In the genomic region with DNA sequence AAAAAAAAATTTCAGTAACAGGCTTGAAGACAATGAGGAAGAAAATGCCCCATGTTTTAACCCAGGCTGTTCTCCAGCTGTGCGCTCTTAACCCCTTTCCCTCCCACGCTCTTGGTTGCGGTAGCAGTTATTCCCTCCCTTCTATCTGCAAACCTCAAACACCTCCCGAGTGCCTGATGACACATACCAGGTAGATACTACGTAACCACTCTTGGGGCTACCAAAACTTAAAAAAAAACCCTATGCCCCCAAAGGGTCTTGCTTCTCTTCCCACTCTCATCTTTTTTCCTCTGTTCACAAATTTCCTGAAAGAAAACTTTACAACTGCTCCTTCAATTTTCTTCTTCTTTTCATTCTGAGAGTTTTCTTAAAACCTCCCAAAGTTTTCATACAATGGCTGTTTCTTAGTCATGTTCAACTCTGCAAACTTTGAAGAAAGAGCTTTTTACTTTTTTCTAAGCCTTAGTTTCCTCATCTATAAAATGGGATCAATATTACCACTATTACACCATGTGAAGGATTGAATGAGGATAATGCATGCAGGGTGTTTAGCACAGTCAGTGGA, we compare ENCODE assay signal across 15 cellular contexts. TPM values are rescaled to one million over a fixed set of nuclear protein-coding genes. Genes with fewer than 3 reads are reported as not detected.
DNase-seq lines count a peak whose midpoint lies in the region; ATAC-seq, FAIRE-seq and TF ChIP-seq lines count a peak whose summit lies in the region.
"Had no signal": no experiment of that assay in that cellular context is flagged by ENCODE, and none has a peak within 500 bp of the region (broad histone marks: within the 10 kb centered on the region; RNA-seq: fewer than 3 reads in every experiment).

No MANE protein-coding gene starts in this region.

- H4K20me1 ChIP-seq in HepG2 (ENCODE audit: insufficient read depth, low read length), result no peaks in the 10 kb centered on the region

- TF ChIP-seq CTCF in HepG2 (CRISPR knock-in tag; IDR thresholded peaks at IDR 0.05), result no peak
- TF ChIP-seq CTCF in right lobe of liver (IDR thresholded peaks at IDR 0.05), result no peak
- no peak for TF ChIP-seq CTCF in esophagus muscularis mucosa (IDR thresholded peaks at IDR 0.05)

- no TSS peak for BruUV-seq in HepG2 (replicated peaks; lab: Mats Ljungman, UMichigan)

- H3K36me3 Mint-ChIP-seq in activated T-cell treated with anti-CD3 and anti-CD28 coated beads, Interleukin-2, amount 50 U/mL, for 72 hours (ENCODE audit: insufficient read depth in 2 of 2), result peaks cover 0 to 3% of the 10 kb centered on the region in 2 donors
- H3K36me3 Mint-ChIP-seq in stimulated activated naive CD8-positive, alpha-beta T cell treated with anti-CD3 and anti-CD28 coated beads, Interleukin-15, Interleukin-2, amounts not matched to agents 100 ng/mL and 50 ng/mL, for 24 hours (ENCODE audit: low read depth), result peaks cover 23% of the 10 kb centered on the region

- H3K27ac ChIP-seq in HepG2 (ENCODE audit: extremely low read length, insufficient read depth, low read length) (no peak overlapping the region), right lobe of liver (no peak overlapping the region), esophagus muscularis mucosa (replicated peaks in 1 of 4) (no peak overlapping the region)
- H3K27ac ChIP-seq: cardiac muscle cell, foreskin keratinocyte had no signal

- H3K79me2 ChIP-seq in HepG2 (ENCODE audit: insufficient read depth, low read length), result no peaks in the 10 kb centered on the region

- intact Hi-C loops in HepG2 (cut with micrococcal nuclease; ENCODE audit: unreplicated experiment), result loop anchor here (5.0 kb wide), 1 partner anchor 60 kb away; no protein-coding TSS in a partner anchor
- intact Hi-C loops in right lobe of liver (cut with DNase I), result no loop called here
- intact Hi-C loops in esophagus muscularis mucosa (cut with DNase I), result no loop called here

- H3K4me1 Mint-ChIP-seq in activated T-cell treated with anti-CD3 and anti-CD28 coated beads, Interleukin-2, amount 50 U/mL, for 72 hours (ENCODE audit: low read depth), result peaks cover 29% of the 10 kb centered on the region
- H3K4me1 Mint-ChIP-seq in stimulated activated naive CD8-positive, alpha-beta T cell treated with anti-CD3 and anti-CD28 coated beads, Interleukin-15, Interleukin-2, amounts not matched to agents 100 ng/mL and 50 ng/mL, for 24 hours (ENCODE audit: low read depth), result peaks cover 29% of the 10 kb centered on the region

- DNase-seq in HepG2 (ENCODE audit: low spot score) (no peak), right lobe of liver (no peak), NCI-H345 treated with DMSO at 0.1 percent for 48 hours (lab: John Stamatoyannopoulos, UW; ENCODE audit: unreplicated experiment) (no peak), esophagus muscularis mucosa (ENCODE audit: extremely low spot score) (no peak)
- DNase-seq in activated T-cell treated with anti-CD3 and anti-CD28 coated beads, Interleukin-2, amount 50 U/mL, for 72 hours, result peak; percentile 50 to 70
- DNase-seq in stimulated activated CD4-positive, alpha-beta T cell treated with anti-CD3 and anti-CD28 coated beads, Interleukin-12 subunit alpha, Interleukin-12 subunit beta, amount 100 ng/mL, for 24 hours (ENCODE audit: low read depth in 2 of 2), result peak; percentile 11 to 24
- DNase-seq: activated effector memory CD4-positive, alpha-beta T cell treated with Interleukin-2 at 50 U/mL for 16 hours; foreskin keratinocyte; NCI-H2029 treated with DMSO at 0.1 percent for 48 hours; SIG-M5 had no signal

- no peaks in the 10 kb centered on the region for H3K27me3 Mint-ChIP-seq in activated T-cell treated with anti-CD3 and anti-CD28 coated beads, Interleukin-2, amount 50 U/mL, for 72 hours (ENCODE audit: low read depth)
- no peaks in the 10 kb centered on the region for H3K27me3 Mint-ChIP-seq in stimulated activated naive CD8-positive, alpha-beta T cell treated with anti-CD3 and anti-CD28 coated beads, Interleukin-15, Interleukin-2, amounts not matched to agents 100 ng/mL and 50 ng/mL, for 24 hours

- no peak for FAIRE-seq in HepG2 (lab: Jason Lieb, UNC)
- FAIRE-seq: TTC549 had no signal

- H3K4me3 ChIP-seq in HepG2 (replicated peaks in 1 of 3; ENCODE audit: insufficient read depth in 1 of 3, low read depth in 2 of 3, low read length in 3 of 3) (no peak overlapping the region), right lobe of liver (no peak overlapping the region), esophagus muscularis mucosa (no peak overlapping the region)
- H3K4me3 ChIP-seq: cardiac muscle cell had no signal

- no peaks in the 10 kb centered on the region for H3K9me3 Mint-ChIP-seq in activated T-cell treated with anti-CD3 and anti-CD28 coated beads, Interleukin-2, amount 50 U/mL, for 72 hours
- H3K9me3 Mint-ChIP-seq in stimulated activated naive CD8-positive, alpha-beta T cell treated with anti-CD3 and anti-CD28 coated beads, Interleukin-15, Interleukin-2, amounts not matched to agents 100 ng/mL and 50 ng/mL, for 24 hours, result no peaks in the 10 kb centered on the region

- no peak overlapping the region for H2AFZ ChIP-seq in HepG2 (ENCODE audit: low read length)

- H3K4me3 Mint-ChIP-seq in activated T-cell treated with anti-CD3 and anti-CD28 coated beads, Interleukin-2, amount 50 U/mL, for 72 hours, result peak overlapping the region; percentile 34 to 56
- H3K4me3 Mint-ChIP-seq in stimulated activated naive CD8-positive, alpha-beta T cell treated with anti-CD3 and anti-CD28 coated beads, Interleukin-15, Interleukin-2, amounts not matched to agents 100 ng/mL and 50 ng/mL, for 24 hours, result no peak overlapping the region

- H3K36me3 ChIP-seq in HepG2 (replicated peaks in 1 of 2; ENCODE audit: control insufficient read depth in 1 of 2, insufficient read depth in 2 of 2, low read length in 2 of 2) (peaks cover 0 to 18% of the 10 kb centered on the region in 2 experiments; a peak in 4 of 5 replicates), right lobe of liver (no peaks in the 10 kb centered on the region), esophagus muscularis mucosa (peaks cover 0 to 14% (median 4%) of the 10 kb centered on the region in 4 donors)
- H3K36me3 ChIP-seq: cardiac muscle cell had no signal

- WGBS in HepG2 (ENCODE audit: low lambda C conversion rate), result 97% methylated on average over 5 of the region's 5 CpGs
- 75% methylated on average over 5 of the region's 5 CpGs for WGBS in right lobe of liver (ENCODE audit: insufficient coverage, low coverage, low lambda C conversion rate, missing lambda C conversion rate)
- 95% methylated on average over 5 of the region's 5 CpGs for WGBS in esophagus muscularis mucosa

- H3K27me3 ChIP-seq in HepG2 (ENCODE audit: control insufficient read depth in 1 of 2, insufficient read depth in 2 of 2, low read length in 2 of 2), result no peaks in the 10 kb centered on the region
- no peaks in the 10 kb centered on the region for H3K27me3 ChIP-seq in right lobe of liver
- no peaks in the 10 kb centered on the region for H3K27me3 ChIP-seq in esophagus muscularis mucosa
- H3K27me3 ChIP-seq: cardiac muscle cell, foreskin keratinocyte had no signal

- H3K9ac ChIP-seq in HepG2 (ENCODE audit: insufficient read depth, low read depth, low read length), result no peak overlapping the region

- POLR2A ChIA-PET in HepG2 (lab: Yijun Ruan, JAX), result no interaction called here

- H3K9me3 ChIP-seq in HepG2 (ENCODE audit: low read length) (no peaks in the 10 kb centered on the region), right lobe of liver (no peaks in the 10 kb centered on the region), esophagus muscularis mucosa (no peaks in the 10 kb centered on the region)

- TF ChIP-seq POLR2A in HepG2 (IDR thresholded peaks at IDR 0.05; ENCODE audit: insufficient read depth in 1 of 2, low read depth in 2 of 2, low read length in 2 of 2) (no peak), right lobe of liver (IDR thresholded peaks at IDR 0.05) (no peak), esophagus muscularis mucosa (IDR thresholded peaks at IDR 0.05; ENCODE audit: low read depth) (no peak)

- in situ Hi-C loops in HepG2 (cut with HindIII; ENCODE audit: extremely low pct_ligation_motif_present, low pct_unique_long_range_greater_than_20kb), result no loop called here

- H3K27ac Mint-ChIP-seq in activated T-cell treated with anti-CD3 and anti-CD28 coated beads, Interleukin-2, amount 50 U/mL, for 72 hours, result peak overlapping the region; percentile 45
- peak overlapping the region; percentile 65 for H3K27ac Mint-ChIP-seq in stimulated activated naive CD8-positive, alpha-beta T cell treated with anti-CD3 and anti-CD28 coated beads, Interleukin-15, Interleukin-2, amounts not matched to agents 100 ng/mL and 50 ng/mL, for 24 hours

- H3K4me2 ChIP-seq in HepG2 (ENCODE audit: low read depth, low read length), result no peak overlapping the region

- no peak for ATAC-seq in HepG2
- no peak for ATAC-seq in right lobe of liver
- peak; percentile 95 for ATAC-seq in activated T-cell treated with anti-CD3 and anti-CD28 coated beads, Interleukin-2, amount 50 U/mL, for 72 hours (replicated peaks in 1 of 2)
- ATAC-seq in GM21423 (IDR thresholded peaks at IDR 0.05; ENCODE audit: unreplicated experiment), result no peak
- ATAC-seq: foreskin keratinocyte had no signal

- H3K4me1 ChIP-seq in HepG2 (ENCODE audit: insufficient read depth, low read length) (no peaks in the 10 kb centered on the region), right lobe of liver (no peaks in the 10 kb centered on the region), esophagus muscularis mucosa (peaks cover 5 to 27% (median 12%) of the 10 kb centered on the region in 4 donors)
- H3K4me1 ChIP-seq: foreskin keratinocyte had no signal

- CTCF ChIA-PET in HepG2 (lab: Yijun Ruan, JAX; ENCODE audit: low intra/inter-chr PET ratio, low total read pairs), result no interaction called here

- TF ChIP-seq EP300 in HepG2 (IDR thresholded peaks at IDR 0.05; ENCODE audit: low read depth in 2 of 2, low read length in 2 of 2) (no peak), HepG2 (CRISPR knock-in tag; IDR thresholded peaks at IDR 0.05; ENCODE audit: borderline replicate concordance) (no peak), esophagus muscularis mucosa (IDR thresholded peaks at IDR 0.05) (no peak)

- no peak for TF ChIP-seq RAD21 in HepG2 (CRISPR knock-in tag; IDR thresholded peaks at IDR 0.05)

RNA-seq across cellular contexts. Expression of a gene that starts 4.9 kb away (rescaled TPM):
- 0.07 and 0.08 TPM in 2 replicates for total RNA-seq in HepG2 (2016; rRNA removed; fragmentation: Illumina TruSeq; extraction: Trizol)
- total RNA-seq in HepG2 (2016; cell fraction: cytosol; rRNA removed; fragmentation: Illumina TruSeq; extraction: Trizol; ENCODE audit: low read depth), result 0.18 and 0.30 TPM in 2 replicates
- total RNA-seq in HepG2 (2016; cell fraction: insoluble cytoplasmic fraction; rRNA removed; fragmentation: Illumina TruSeq; extraction: Trizol), result not detected in 2 replicates
- 0.07 and 0.09 TPM in 2 replicates for total RNA-seq in HepG2 (2016; cell fraction: membrane; rRNA removed; fragmentation: Illumina TruSeq; extraction: Trizol)
- not detected in 2 replicates for total RNA-seq in HepG2 (2016; cell fraction: nucleus; rRNA removed; fragmentation: Illumina TruSeq; extraction: Trizol)
- polyA plus RNA-seq in HepG2 (2011; rRNA removed), result not detected in 2 replicates
- not detected in 2 replicates for polyA plus RNA-seq in HepG2 (2011; cell fraction: cytosol; rRNA removed)
- polyA plus RNA-seq in HepG2 (2011; cell fraction: nucleus; rRNA removed), result not detected in 2 replicates
- polyA plus RNA-seq in HepG2 (2012), result not detected in 2 replicates
- polyA plus RNA-seq in HepG2 (2016; cell fraction: cytosol; fragmentation: Illumina TruSeq; extraction: Trizol; ENCODE audit: low read depth), result 0.11 and 0.16 TPM in 2 replicates
- polyA plus RNA-seq in HepG2 (2016; cell fraction: insoluble cytoplasmic fraction; fragmentation: Illumina TruSeq; extraction: Trizol; ENCODE audit: low read depth), result not detected in 2 replicates
- 0.08 TPM in 1 of 2 replicates, not detected in the other for polyA plus RNA-seq in HepG2 (2016; cell fraction: membrane; fragmentation: Illumina TruSeq; extraction: Trizol; ENCODE audit: low read depth)
- polyA plus RNA-seq in HepG2 (2016; cell fraction: nucleus; fragmentation: Illumina TruSeq; extraction: Trizol; ENCODE audit: insufficient read depth, low read depth), result not detected in 2 replicates
- 0.22 TPM in 1 of 2 replicates, not detected in the other for polyA minus RNA-seq in HepG2 (2011; rRNA and poly(A)+ RNA removed; ENCODE audit: low replicate concordance)
- polyA minus RNA-seq in HepG2 (2011; cell fraction: cytosol; rRNA and poly(A)+ RNA removed), result not detected in 2 replicates
- polyA minus RNA-seq in HepG2 (2011; cell fraction: nucleus; rRNA and poly(A)+ RNA removed), result not detected in 2 replicates
- under 1 TPM in 2 of 6 experiments, not detected in 4; 0.31 TPM for total RNA-seq in right lobe of liver
- total RNA-seq in activated T-cell treated with anti-CD3 and anti-CD28 coated beads, Interleukin-2, amount 50 U/mL, for 72 hours, result under 1 TPM in 1 of 2 donors, not detected in 1; 0.17 TPM
- under 1 TPM in 1 of 4 donors, not detected in 3; 0.45 TPM for total RNA-seq in esophagus muscularis mucosa
- total RNA-seq: cardiac muscle cell, foreskin keratinocyte, ureter had no signal
- polyA plus RNA-seq: cardiac muscle cell, foreskin keratinocyte had no signal

RNA-seq across cellular contexts. Expression of a gene that starts 50.2 kb away (rescaled TPM):
- total RNA-seq in HepG2 (2016; rRNA removed; fragmentation: Illumina TruSeq; extraction: Trizol), result 0.14 and 0.40 TPM in 2 replicates
- total RNA-seq in HepG2 (2016; cell fraction: cytosol; rRNA removed; fragmentation: Illumina TruSeq; extraction: Trizol; ENCODE audit: low read depth), result not detected in 2 replicates
- 0.06 and 0.19 TPM in 2 replicates for total RNA-seq in HepG2 (2016; cell fraction: insoluble cytoplasmic fraction; rRNA removed; fragmentation: Illumina TruSeq; extraction: Trizol)
- 0.17 and 0.34 TPM in 2 replicates for total RNA-seq in HepG2 (2016; cell fraction: membrane; rRNA removed; fragmentation: Illumina TruSeq; extraction: Trizol)
- total RNA-seq in HepG2 (2016; cell fraction: nucleus; rRNA removed; fragmentation: Illumina TruSeq; extraction: Trizol), result 0.37 and 0.41 TPM in 2 replicates
- polyA plus RNA-seq in HepG2 (2011; rRNA removed), result 1.5 TPM in 2 replicates
- 0.45 and 0.46 TPM in 2 replicates for polyA plus RNA-seq in HepG2 (2011; cell fraction: cytosol; rRNA removed)
- 6.4 and 6.8 TPM in 2 replicates for polyA plus RNA-seq in HepG2 (2011; cell fraction: nucleus; rRNA removed)
- polyA plus RNA-seq in HepG2 (2012), result 1.1 and 1.5 TPM in 2 replicates
- polyA plus RNA-seq in HepG2 (2016; cell fraction: cytosol; fragmentation: Illumina TruSeq; extraction: Trizol; ENCODE audit: low read depth), result not detected in 2 replicates
- polyA plus RNA-seq in HepG2 (2016; cell fraction: insoluble cytoplasmic fraction; fragmentation: Illumina TruSeq; extraction: Trizol; ENCODE audit: low read depth), result 0.13 and 0.63 TPM in 2 replicates
- polyA plus RNA-seq in HepG2 (2016; cell fraction: membrane; fragmentation: Illumina TruSeq; extraction: Trizol; ENCODE audit: low read depth), result 0.09 and 0.24 TPM in 2 replicates
- polyA plus RNA-seq in HepG2 (2016; cell fraction: nucleus; fragmentation: Illumina TruSeq; extraction: Trizol; ENCODE audit: insufficient read depth, low read depth), result 0.79 and 0.93 TPM in 2 replicates
- polyA minus RNA-seq in HepG2 (2011; rRNA and poly(A)+ RNA removed; ENCODE audit: low replicate concordance), result 0.98 and 2.5 TPM in 2 replicates
- polyA minus RNA-seq in HepG2 (2011; cell fraction: cytosol; rRNA and poly(A)+ RNA removed), result 0.59 TPM in 1 of 2 replicates, not detected in the other
- polyA minus RNA-seq in HepG2 (2011; cell fraction: nucleus; rRNA and poly(A)+ RNA removed), result 0.90 and 1.4 TPM in 2 replicates
- under 1 TPM in 3 of 6 experiments, not detected in 3; 0.07 to 0.51 (median 0.15) TPM for total RNA-seq in right lobe of liver
- 1 to 10 TPM; 2.4 to 4.8 TPM for total RNA-seq in activated T-cell treated with anti-CD3 and anti-CD28 coated beads, Interleukin-2, amount 50 U/mL, for 72 hours
- total RNA-seq in esophagus muscularis mucosa, result not detected
- polyA plus RNA-seq: foreskin keratinocyte had no signal

RNA-seq across cellular contexts. Expression of a gene that starts 50.9 kb away (rescaled TPM):
- total RNA-seq in HepG2 (2016; rRNA removed; fragmentation: Illumina TruSeq; extraction: Trizol) (60.3 and 66.0 TPM in 2 replicates), right lobe of liver (10 to 100 TPM; 24.1 to 39.1 (median 33.7) TPM), esophagus muscularis mucosa (10 to 100 TPM in 2 of 4 donors, 1 to 10 TPM in 2; 6.4 to 11.2 (median 9.3) TPM)
- 53.2 and 61.0 TPM in 2 replicates for total RNA-seq in HepG2 (2016; cell fraction: cytosol; rRNA removed; fragmentation: Illumina TruSeq; extraction: Trizol; ENCODE audit: low read depth)
- 59.1 and 65.9 TPM in 2 replicates for total RNA-seq in HepG2 (2016; cell fraction: insoluble cytoplasmic fraction; rRNA removed; fragmentation: Illumina TruSeq; extraction: Trizol)
- 17.7 and 19.5 TPM in 2 replicates for total RNA-seq in HepG2 (2016; cell fraction: membrane; rRNA removed; fragmentation: Illumina TruSeq; extraction: Trizol)
- total RNA-seq in HepG2 (2016; cell fraction: nucleus; rRNA removed; fragmentation: Illumina TruSeq; extraction: Trizol), result 79.5 and 91.4 TPM in 2 replicates
- 26.2 and 27.7 TPM in 2 replicates for polyA plus RNA-seq in HepG2 (2011; rRNA removed)
- 23.3 and 35.2 TPM in 2 replicates for polyA plus RNA-seq in HepG2 (2011; cell fraction: cytosol; rRNA removed)
- polyA plus RNA-seq in HepG2 (2011; cell fraction: nucleus; rRNA removed), result 15.9 and 18.6 TPM in 2 replicates
- 33.8 and 36.9 TPM in 2 replicates for polyA plus RNA-seq in HepG2 (2012)
- polyA plus RNA-seq in HepG2 (2016; cell fraction: cytosol; fragmentation: Illumina TruSeq; extraction: Trizol; ENCODE audit: low read depth), result 1.9 and 2.2 TPM in 2 replicates
- polyA plus RNA-seq in HepG2 (2016; cell fraction: insoluble cytoplasmic fraction; fragmentation: Illumina TruSeq; extraction: Trizol; ENCODE audit: low read depth), result 20.1 and 21.1 TPM in 2 replicates
- 3.3 and 5.0 TPM in 2 replicates for polyA plus RNA-seq in HepG2 (2016; cell fraction: membrane; fragmentation: Illumina TruSeq; extraction: Trizol; ENCODE audit: low read depth)
- polyA plus RNA-seq in HepG2 (2016; cell fraction: nucleus; fragmentation: Illumina TruSeq; extraction: Trizol; ENCODE audit: insufficient read depth, low read depth), result 53.9 and 54.9 TPM in 2 replicates
- 296 and 353 TPM in 2 replicates for polyA minus RNA-seq in HepG2 (2011; rRNA and poly(A)+ RNA removed; ENCODE audit: low replicate concordance)
- polyA minus RNA-seq in HepG2 (2011; cell fraction: cytosol; rRNA and poly(A)+ RNA removed), result 42.8 and 47.8 TPM in 2 replicates
- polyA minus RNA-seq in HepG2 (2011; cell fraction: nucleus; rRNA and poly(A)+ RNA removed), result 103 and 112 TPM in 2 replicates
- total RNA-seq in activated T-cell treated with anti-CD3 and anti-CD28 coated beads, Interleukin-2, amount 50 U/mL, for 72 hours, result 10 to 100 TPM; 35.0 to 38.9 TPM

Comparison
In these comparisons a context has a peak if more than half of its experiments do, and no peak if none do; other contexts are left out.
1. ATAC-seq: peak in activated T-cell treated with anti-CD3 and anti-CD28 coated beads, Interleukin-2, amount 50 U/mL, for 72 hours (2 of 2); none in HepG2 (single experiment), right lobe of liver (0 of 4) and GM21423 (single experiment).
2. DNase-seq: peak in activated T-cell treated with anti-CD3 and anti-CD28 coated beads, Interleukin-2, amount 50 U/mL, for 72 hours (2 of 2) and stimulated activated CD4-positive, alpha-beta T cell treated with anti-CD3 and anti-CD28 coated beads, Interleukin-12 subunit alpha, Interleukin-12 subunit beta, amount 100 ng/mL, for 24 hours (2 of 2); none in HepG2 (single experiment), right lobe of liver (0 of 3), NCI-H345 treated with DMSO at 0.1 percent for 48 hours (single experiment) and esophagus muscularis mucosa (single experiment).